ENCODE assay signal across 8 cellular contexts in genomic region chr2:186641807-186642321, GRCh38. TPM values are rescaled to one million over a fixed set of nuclear protein-coding genes. Genes with fewer than 3 reads are reported as not detected.
DNase-seq lines count a peak whose midpoint lies in the region; FAIRE-seq and TF ChIP-seq lines count a peak whose summit lies in the region.

No MANE protein-coding gene starts in this region.

- FAIRE-seq in islet of Langerhans (lab: Jason Lieb, UNC), result peak; percentile 97

- DNase-seq in AG04449 (ENCODE audit: low read depth, low spot score) (peak; percentile 40), GM10266 (ENCODE audit: extremely low spot score) (peak; percentile 35), HCEC 1CT (peak; percentile 71), Karpas-422 (peak; percentile 80), RWPE1 (ENCODE audit: low spot score) (peak; percentile 57), T47D (ENCODE audit: low read depth in 1 of 2, low spot score in 1 of 2) (peak; percentile 23 to 69), superior temporal gyrus (ENCODE audit: extremely low spot score) (peak; percentile 86)

- H3K27me3 ChIP-seq in Karpas-422 (ENCODE audit: low read length), result no peaks in the 10 kb centered on the region

- no peak overlapping the region for H3K27ac ChIP-seq in Karpas-422 (ENCODE audit: low read length)
- no peak overlapping the region for H3K27ac ChIP-seq in RWPE1

- no peaks in the 10 kb centered on the region for H3K4me1 ChIP-seq in Karpas-422 (ENCODE audit: low read length)

- no peaks in the 10 kb centered on the region for H3K9me3 ChIP-seq in Karpas-422 (ENCODE audit: low read length)

- H4K20me1 ChIP-seq in Karpas-422 (ENCODE audit: insufficient read depth, low read depth, low read length), result no peaks in the 10 kb centered on the region

- no peaks in the 10 kb centered on the region for H3K79me2 ChIP-seq in Karpas-422 (ENCODE audit: low read length)

- POLR2A ChIA-PET in AG04449 (lab: Yijun Ruan, JAX) (interaction anchor here (1.3 kb wide), 1 partner anchor 139 kb away, joined by 4 read pairs; no protein-coding TSS in a partner anchor), RWPE1 (lab: Yijun Ruan, JAX; ENCODE audit: low non-redundant PET) (no interaction called here)

- no peak overlapping the region for H3K4me2 ChIP-seq in Karpas-422 (ENCODE audit: low read depth, low read length, poor library complexity, severe bottlenecking)

- H3K4me3 ChIP-seq in AG04449 (ENCODE audit: low read depth, low read length) (no peak overlapping the region), Karpas-422 (ENCODE audit: low read length) (no peak overlapping the region)

- peak; percentile 58 for TF ChIP-seq CTCF in AG04449 (IDR thresholded peaks at IDR 0.05; ENCODE audit: insufficient read depth, low read length, missing control alignments)
- peak; percentile 76 for TF ChIP-seq CTCF in GM10266 (IDR thresholded peaks at IDR 0.05; ENCODE audit: control insufficient read depth, insufficient read depth, low read depth, missing control alignments)
- TF ChIP-seq CTCF in RWPE1 (conservative IDR thresholded peaks at IDR 0.05; ENCODE audit: low read depth), result peak; percentile 81

- no peaks in the 10 kb centered on the region for H3K9me2 ChIP-seq in Karpas-422 (replicated peaks; ENCODE audit: insufficient read depth, low read length)

- no peaks in the 10 kb centered on the region for H3K36me3 ChIP-seq in Karpas-422 (ENCODE audit: insufficient read depth, low read length)

- CTCF ChIA-PET in AG04449 (lab: Yijun Ruan, JAX), result interaction anchor here (0.6 to 13.8 kb wide), 29 partner anchors 8 to 561 kb away, joined by 3 to 347 read pairs (median 5); partner anchors contain the start of gene ZC3H15
- CTCF ChIA-PET in RWPE1 (lab: Yijun Ruan, JAX), result interaction anchor here (0.5 to 2.6 kb wide), 17 partner anchors 12 to 394 kb away, joined by 3 to 38 read pairs (median 3); partner anchors contain the start of genes ITGAV and ZC3H15

- in situ Hi-C loops in T47D (cut with HindIII; ENCODE audit: low pct_unique_long_range_greater_than_20kb, low sequenced_read_pairs), result no loop called here

- no peak overlapping the region for H3K9ac ChIP-seq in Karpas-422 (ENCODE audit: low read length)

- peak overlapping the region; percentile 66; the same call in 1 of the 2 replicates for H2AFZ ChIP-seq in Karpas-422 (ENCODE audit: low read length)

RNA-seq across cellular contexts. Expression of gene FAM171B, which starts 52.0 kb away (rescaled TPM):
- 0.04 TPM in 1 of 2 replicates, not detected in the other for total RNA-seq in Karpas-422 (2014; rRNA removed; shearing (Covaris generic); ENCODE audit: low replicate concordance)

RNA-seq across cellular contexts. Expression of gene ITGAV, which starts 52.0 kb away (rescaled TPM):
- total RNA-seq in Karpas-422 (2014; rRNA removed; shearing (Covaris generic); ENCODE audit: low replicate concordance), result 3.4 and 4.9 TPM in 2 replicates

Comparison
In these comparisons a context has a peak if more than half of its experiments do, and no peak if none do; other contexts are left out.
1. DNase-seq: peak in every context shown above with its lines; median percentile 86 in superior temporal gyrus; 80 in Karpas-422; 71 in HCEC 1CT; 57 in RWPE1; 46 in T47D; 40 in AG04449; 35 in GM10266.